Comparison of ENCODE assay signal across 2 cellular contexts in genomic region chr17:61980535-61980934, GRCh38.
TF ChIP-seq lines count a peak whose summit lies in the region.

No MANE protein-coding gene starts in this region.

TF ChIP-seq in HepG2, 621 proteins besides CTCF, POLR2A, EP300 and RAD21 (continued from another document):
- TF ChIP-seq RBM22 (optimal IDR thresholded peaks at IDR 0.05; ENCODE audit: low read length) (peak; percentile 59), SNAPC4 (CRISPR knock-in tag; IDR thresholded peaks at IDR 0.05) (no peak), CHD4 (IDR thresholded peaks at IDR 0.05; ENCODE audit: borderline replicate concordance, low read length) (no peak), ZNF800 (CRISPR knock-in tag; IDR thresholded peaks at IDR 0.05) (no peak)
- TF ChIP-seq, protein P1, sequence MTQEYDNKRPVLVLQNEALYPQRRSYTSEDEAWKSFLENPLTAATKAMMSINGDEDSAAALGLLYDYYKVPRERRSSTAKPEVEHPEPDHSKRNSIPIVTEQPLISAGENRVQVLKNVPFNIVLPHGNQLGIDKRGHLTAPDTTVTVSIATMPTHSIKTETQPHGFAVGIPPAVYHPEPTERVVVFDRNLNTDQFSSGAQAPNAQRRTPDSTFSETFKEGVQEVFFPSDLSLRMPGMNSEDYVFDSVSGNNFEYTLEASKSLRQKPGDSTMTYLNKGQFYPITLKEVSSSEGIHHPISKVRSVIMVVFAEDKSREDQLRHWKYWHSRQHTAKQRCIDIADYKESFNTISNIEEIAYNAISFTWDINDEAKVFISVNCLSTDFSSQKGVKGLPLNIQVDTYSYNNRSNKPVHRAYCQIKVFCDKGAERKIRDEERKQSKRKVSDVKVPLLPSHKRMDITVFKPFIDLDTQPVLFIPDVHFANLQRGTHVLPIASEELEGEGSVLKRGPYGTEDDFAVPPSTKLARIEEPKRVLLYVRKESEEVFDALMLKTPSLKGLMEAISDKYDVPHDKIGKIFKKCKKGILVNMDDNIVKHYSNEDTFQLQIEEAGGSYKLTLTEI (CRISPR knock-in tag; conservative IDR thresholded peaks at IDR 0.05): no peak

TF ChIP-seq in WTC11, 78 proteins besides CTCF, POLR2A, EP300 and RAD21 (continued from another document):
- TF ChIP-seq, protein P2, sequence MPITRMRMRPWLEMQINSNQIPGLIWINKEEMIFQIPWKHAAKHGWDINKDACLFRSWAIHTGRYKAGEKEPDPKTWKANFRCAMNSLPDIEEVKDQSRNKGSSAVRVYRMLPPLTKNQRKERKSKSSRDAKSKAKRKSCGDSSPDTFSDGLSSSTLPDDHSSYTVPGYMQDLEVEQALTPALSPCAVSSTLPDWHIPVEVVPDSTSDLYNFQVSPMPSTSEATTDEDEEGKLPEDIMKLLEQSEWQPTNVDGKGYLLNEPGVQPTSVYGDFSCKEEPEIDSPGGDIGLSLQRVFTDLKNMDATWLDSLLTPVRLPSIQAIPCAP (CRISPR knock-in tag; IDR thresholded peaks at IDR 0.05): no peak
- no peak for TF ChIP-seq ZNF396 (CRISPR knock-in tag; IDR thresholded peaks at IDR 0.05; ENCODE audit: borderline replicate concordance)
- no peak for TF ChIP-seq ZNF263 (CRISPR knock-in tag; IDR thresholded peaks at IDR 0.05; ENCODE audit: low read depth)
- TF ChIP-seq ZNF425 (CRISPR knock-in tag; conservative IDR thresholded peaks at IDR 0.05): no peak
